Comparison of ENCODE assay signal across 21 cellular contexts in genomic region chr17:31916496-31917064, GRCh38. TPM values are rescaled to one million over a fixed set of nuclear protein-coding genes. Genes with fewer than 3 reads are reported as not detected.
DNase-seq lines count a peak whose midpoint lies in the region; ATAC-seq and TF ChIP-seq lines count a peak whose summit lies in the region.
"Had no signal": no experiment of that assay in that cellular context is flagged by ENCODE, and none has a peak within 500 bp of the region (broad histone marks: within the 10 kb centered on the region; RNA-seq: fewer than 3 reads in every experiment).

No MANE protein-coding gene starts in this region.

- H3K36me3 Mint-ChIP-seq in GM23338 (ENCODE audit: low read depth) = 0 out of 3 replicates have a peak, but pooled peaks cover 3% of the 10 kb centered on the region
- no peaks in the 10 kb centered on the region for H3K36me3 Mint-ChIP-seq in chondrocyte (ENCODE audit: low read depth)

- H3K36me3 ChIP-seq in GM23338 (ENCODE audit: insufficient read depth) (no peaks in the 10 kb centered on the region), stomach (no peaks in the 10 kb centered on the region)
- H3K36me3 ChIP-seq: cardiac muscle cell, heart right ventricle had no signal

- peak; percentile 75 for ATAC-seq in GM23338
- peak; percentile 12 for ATAC-seq in left colon
- ATAC-seq in GM18517 (IDR thresholded peaks at IDR 0.05; ENCODE audit: unreplicated experiment) = no peak

- H3K4me3 ChIP-seq in GM23338 = peak overlapping the region; percentile 45; the same call in 1 of the 2 replicates
- H3K4me3 ChIP-seq in stomach = peak overlapping the region; percentile 22 to 43 (median 26)
- H3K4me3 ChIP-seq in lower leg skin (ENCODE audit: low read depth, poor library complexity, severe bottlenecking) = no peak overlapping the region
- H3K4me3 ChIP-seq: cardiac muscle cell, mucosa of descending colon had no signal

- H3K4me1 ChIP-seq in GM23338 (ENCODE audit: insufficient read depth) = peaks cover 14% of the 10 kb centered on the region
- peaks cover 4 to 10% (median 8%) of the 10 kb centered on the region in 4 donors for H3K4me1 ChIP-seq in stomach
- H3K4me1 ChIP-seq: heart right ventricle had no signal

- no peak for TF ChIP-seq EP300 in stomach (IDR thresholded peaks at IDR 0.05)

- H3K27me3 ChIP-seq in GM23338 (ENCODE audit: insufficient read depth) (no peaks in the 10 kb centered on the region), stomach (peaks cover 0 to 42% (median 19%) of the 10 kb centered on the region in 3 donors)
- H3K27me3 ChIP-seq: cardiac muscle cell had no signal

- H3F3A ChIP-seq in GM23338 (replicated peaks; ENCODE audit: low read depth) = peaks cover 7% of the 10 kb centered on the region; the same call in 1 of the 2 replicates

- H3K27ac Mint-ChIP-seq in GM23338 (no peak overlapping the region), chondrocyte (ENCODE audit: unreplicated experiment) (no peak overlapping the region)

- H4K20me1 ChIP-seq in GM23338 (replicated peaks; ENCODE audit: insufficient read depth) = no peaks in the 10 kb centered on the region

- H3K4me2 ChIP-seq in GM23338 = peak overlapping the region; percentile 35; the same call in 1 of the 2 replicates

- H3K27ac ChIP-seq in GM23338 (ENCODE audit: low read depth) = 0 out of 2 replicates have a peak overlapping the region, but pooled peaks have one; percentile 61
- H3K27ac ChIP-seq in stomach = no peak overlapping the region
- H3K27ac ChIP-seq: cardiac muscle cell, heart right ventricle, skin epidermis had no signal

- H3K27me3 Mint-ChIP-seq in GM23338 (ENCODE audit: insufficient read depth, low read depth, poor library complexity) (peaks cover 2% of the 10 kb centered on the region), chondrocyte (ENCODE audit: low read depth) (no peaks in the 10 kb centered on the region)

- peaks cover 13% of the 10 kb centered on the region for H3K9me3 Mint-ChIP-seq in GM23338
- H3K9me3 Mint-ChIP-seq in chondrocyte (ENCODE audit: low read depth) = no peaks in the 10 kb centered on the region
- H3K9me3 Mint-ChIP-seq: activated T-cell treated with anti-CD3 and anti-CD28 coated beads, Interleukin-2, amount 50 U/mL, for 4 hours had no signal

- TF ChIP-seq CTCF in GM23338 (conservative IDR thresholded peaks at IDR 0.05; ENCODE audit: low read depth in 2 of 2) (0 out of 4 replicates have a peak, but pooled peaks of 1 of the 2 experiments have one; percentile 0), chondrocyte (IDR thresholded peaks at IDR 0.05) (no peak), stomach (IDR thresholded peaks at IDR 0.05) (no peak), lower leg skin (IDR thresholded peaks at IDR 0.05) (no peak)

- no peaks in the 10 kb centered on the region for H3K79me2 ChIP-seq in GM23338 (replicated peaks; ENCODE audit: insufficient read depth)

- no peak for TF ChIP-seq POLR2A in stomach (IDR thresholded peaks at IDR 0.05)
- no peak for TF ChIP-seq POLR2A in lower leg skin (IDR thresholded peaks at IDR 0.05)

- H2AFZ ChIP-seq in GM23338 = no peak overlapping the region; the same call in 1 of the 2 replicates

- H3K4me1 Mint-ChIP-seq in GM23338 = peaks cover 4% of the 10 kb centered on the region; the same call in 2 of the 3 replicates
- peaks cover 26% of the 10 kb centered on the region for H3K4me1 Mint-ChIP-seq in chondrocyte (ENCODE audit: low read depth)

- no peaks in the 10 kb centered on the region for H3K9me3 ChIP-seq in stomach
- H3K9me3 ChIP-seq: heart right ventricle, mucosa of descending colon had no signal

- DNase-seq in GM23338 (ENCODE audit: low spot score) (peak; percentile 59), chondrocyte (ENCODE audit: low spot score) (peak; percentile 88), left colon (no peak), stomach (no peak), H4 (ENCODE audit: low spot score) (no peak), lower leg skin (ENCODE audit: low spot score in 2 of 2) (no peak)
- DNase-seq: activated CD4-positive, alpha-beta T cell treated with anti-CD3 and anti-CD28 coated beads for 1 hour; activated naive CD4-positive, alpha-beta T cell treated with Interleukin-2 at 50 U/mL for 16 hours; activated T-cell treated with anti-CD3 and anti-CD28 coated beads, Interleukin-2, amount 50 U/mL, for 4 hours; dermis blood vessel endothelial cell; HCEC 1CT; left ventricle myocardium superior; NCI-H1105; NCI-H1930; NCI-H69; stimulated activated CD4-positive, alpha-beta T cell treated with anti-CD3 and anti-CD28 coated beads, Interleukin-1b, Interleukin-23, amount 100 ng/mL, for 48 hours had no signal

- intact Hi-C loops in left colon (cut with DNase I, micrococcal nuclease) (no loop called here), stomach (cut with DNase I; ENCODE audit: low total_unique reads) (no loop called here), lower leg skin (cut with DNase I; ENCODE audit: low total_unique reads) (no loop called here)

- no peaks in the 10 kb centered on the region for H3K9me2 ChIP-seq in GM23338 (ENCODE audit: insufficient read depth)

- H3K4me3 Mint-ChIP-seq in GM23338 = no peak overlapping the region
- no peak overlapping the region for H3K4me3 Mint-ChIP-seq in chondrocyte (ENCODE audit: unreplicated experiment)
- H3K4me3 Mint-ChIP-seq: activated T-cell treated with anti-CD3 and anti-CD28 coated beads, Interleukin-2, amount 50 U/mL, for 4 hours had no signal

- 49 to 58% (median 55%) methylated on average over 34 to 36 of the region's 36 CpGs for WGBS in stomach, 5 donors
- 53 to 70% methylated on average over 36 of the region's 36 CpGs for WGBS in lower leg skin, 2 donors

TF ChIP-seq in GM23338, 12 proteins besides CTCF, POLR2A, EP300 and RAD21 (continues in another document):
- TF ChIP-seq JUNB (IDR thresholded peaks at IDR 0.05; ENCODE audit: unreplicated experiment) (no peak), EZH2 (IDR thresholded peaks at IDR 0.05; ENCODE audit: low read depth, unreplicated experiment) (no peak), EZH2phosphoT487 (IDR thresholded peaks at IDR 0.05; ENCODE audit: unreplicated experiment) (no peak), CREB1 (CRISPR knock-in tag; IDR thresholded peaks at IDR 0.05; ENCODE audit: low read depth) (no peak), STAT1 (IDR thresholded peaks at IDR 0.05; ENCODE audit: unreplicated experiment) (no peak), REST (IDR thresholded peaks at IDR 0.05; ENCODE audit: unreplicated experiment) (no peak)

RNA-seq across cellular contexts. Expression of gene UTP6, which starts 15.1 kb away (rescaled TPM):
- 50.8 and 72.7 TPM in 2 replicates for total RNA-seq in GM23338 (2014; rRNA removed; shearing (Covaris generic))
- 88.6 and 111 TPM in 2 replicates for polyA plus RNA-seq in GM23338 (2016; fragmentation: Nextera tagmentation; extraction: Ambion mirVana)
- total RNA-seq in chondrocyte = 58.4 to 78.9 TPM (median 67.8 TPM) in 3 replicates
- total RNA-seq in left colon = 10 to 100 TPM; 36.4 to 37.0 TPM
- 10 to 100 TPM in 4 of 5 donors, 1 to 10 TPM in 1; 4.1 to 61.3 (median 35.3) TPM for total RNA-seq in stomach
- 10 to 100 TPM; 24.2 to 49.6 (median 30.9) TPM for polyA plus RNA-seq in stomach
- total RNA-seq in H4 (2014; rRNA removed; shearing (Covaris generic)) = 36.5 and 48.2 TPM in 2 replicates
- total RNA-seq in lower leg skin = 10 to 100 TPM; 21.4 to 38.9 (median 24.7) TPM

RNA-seq across cellular contexts. Expression of gene SUZ12, which starts 20.2 kb away (rescaled TPM):
- total RNA-seq in GM23338 (2014; rRNA removed; shearing (Covaris generic)) = 39.8 and 44.4 TPM in 2 replicates
- polyA plus RNA-seq in GM23338 (2016; fragmentation: Nextera tagmentation; extraction: Ambion mirVana) (20.2 and 22.3 TPM in 2 replicates), stomach (10 to 100 TPM in 1 of 3 donors, 1 to 10 TPM in 2; 9.1 to 12.8 (median 9.3) TPM)
- total RNA-seq in chondrocyte (19.1 to 23.6 TPM (median 19.5 TPM) in 3 replicates), left colon (10 to 100 TPM; 21.7 to 23.0 TPM), stomach (10 to 100 TPM in 3 of 5 donors, 1 to 10 TPM in 2; 5.5 to 53.7 (median 21.7) TPM), lower leg skin (10 to 100 TPM; 14.1 to 15.9 (median 14.4) TPM)
- total RNA-seq in H4 (2014; rRNA removed; shearing (Covaris generic)) = 13.1 and 13.4 TPM in 2 replicates

RNA-seq across cellular contexts. Expression of gene COPRS, which starts 57.5 kb away (rescaled TPM):
- 50.9 and 51.5 TPM in 2 replicates for total RNA-seq in GM23338 (2014; rRNA removed; shearing (Covaris generic))
- polyA plus RNA-seq in GM23338 (2016; fragmentation: Nextera tagmentation; extraction: Ambion mirVana) (62.6 and 63.9 TPM in 2 replicates), stomach (10 to 100 TPM; 52.1 to 57.3 (median 56.0) TPM)
- total RNA-seq in chondrocyte (40.2 to 42.6 TPM (median 42.1 TPM) in 3 replicates), left colon (10 to 100 TPM; 15.9 to 23.6 TPM), stomach (10 to 100 TPM; 22.8 to 61.4 (median 38.4) TPM), lower leg skin (10 to 100 TPM; 49.3 to 56.8 (median 50.4) TPM)
- 137 and 156 TPM in 2 replicates for total RNA-seq in H4 (2014; rRNA removed; shearing (Covaris generic))

Comparison
In these comparisons a context has a peak if more than half of its experiments do, and no peak if none do; other contexts are left out.
1. DNase-seq: peak in GM23338 (single experiment) and chondrocyte (single experiment); none in left colon (0 of 2), stomach (single experiment), H4 (single experiment) and lower leg skin (0 of 2).